ENCODE assay signal across 2 cellular contexts in genomic region chr18:71107220-71107619, GRCh38.
TF ChIP-seq lines count a peak whose summit lies in the region.

No MANE protein-coding gene starts in this region.

TF ChIP-seq in SK-N-SH, 30 proteins besides CTCF, POLR2A, EP300 and RAD21 (continued from another document):
- no peak for TF ChIP-seq REST (IDR thresholded peaks at IDR 0.05; ENCODE audit: low read depth, low read length)
TF ChIP-seq in SK-N-SH: peak in this region for 0.

TF ChIP-seq in SK-N-SH treated with all-trans-retinoic acid at 6 μM for 48 hours, 23 proteins besides CTCF, POLR2A, EP300 and RAD21 (continued from another document):
- TF ChIP-seq POU6F1 (CRISPR knock-in tag; IDR thresholded peaks at IDR 0.05; ENCODE audit: borderline replicate concordance, low read depth) (no peak), ESRRG (CRISPR knock-in tag; IDR thresholded peaks at IDR 0.05) (no peak), ISL1 (CRISPR knock-in tag; IDR thresholded peaks at IDR 0.05) (no peak), RARB (CRISPR knock-in tag; IDR thresholded peaks at IDR 0.05) (no peak), SNAI2 (CRISPR knock-in tag; IDR thresholded peaks at IDR 0.05) (no peak), ZNF565 (CRISPR knock-in tag; conservative IDR thresholded peaks at IDR 0.05; ENCODE audit: low read depth) (no peak), TCF4 (CRISPR knock-in tag; IDR thresholded peaks at IDR 0.05; ENCODE audit: borderline replicate concordance) (no peak), CSDC2 (CRISPR knock-in tag; IDR thresholded peaks at IDR 0.05) (no peak), OSR1 (CRISPR knock-in tag; IDR thresholded peaks at IDR 0.05) (no peak), PATZ1 (CRISPR knock-in tag; IDR thresholded peaks at IDR 0.05; ENCODE audit: borderline replicate concordance) (no peak), PPARA (CRISPR knock-in tag; IDR thresholded peaks at IDR 0.05; ENCODE audit: borderline replicate concordance) (no peak), BACH2 (CRISPR knock-in tag; IDR thresholded peaks at IDR 0.05; ENCODE audit: borderline replicate concordance) (no peak), TOX (CRISPR knock-in tag; IDR thresholded peaks at IDR 0.05; ENCODE audit: borderline replicate concordance) (no peak), TSHZ2 (CRISPR knock-in tag; IDR thresholded peaks at IDR 0.05) (no peak)
TF ChIP-seq in SK-N-SH treated with all-trans-retinoic acid at 6 μM for 48 hours: peak in this region for 0.
